ENCODE assay signal across 19 cellular contexts in the genomic region with DNA sequence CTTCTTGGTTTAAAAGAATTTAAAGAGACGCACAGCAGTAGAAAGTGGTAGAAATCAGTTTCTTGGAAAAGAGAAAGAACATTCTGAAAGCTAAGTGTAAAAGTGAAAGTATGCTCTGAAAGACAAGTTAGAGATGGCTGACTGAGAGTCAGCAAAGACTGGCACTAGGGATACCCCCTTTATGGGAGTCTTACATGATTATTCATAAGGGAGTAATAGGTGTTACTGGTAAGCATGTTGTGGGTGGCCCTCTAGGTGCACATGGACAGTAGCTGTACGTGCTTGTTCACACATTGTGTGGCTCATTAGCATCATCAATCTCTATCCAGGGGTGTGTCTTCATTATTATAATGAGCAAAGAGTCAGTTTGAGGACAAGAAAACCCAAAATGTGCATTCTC.
A peak's percentile ranks its signal among the peaks of the same experiment; 100 is the strongest.
DNase-seq lines count a peak whose midpoint lies in the region; ATAC-seq and TF ChIP-seq lines count a peak whose summit lies in the region.
"Had no signal": no experiment of that assay in that cellular context is flagged by ENCODE, and none has a peak within 500 bp of the region (broad histone marks: within the 10 kb centered on the region; RNA-seq: fewer than 3 reads in every experiment).

No MANE protein-coding gene starts in this region.

- H3K27ac ChIP-seq in PC-9 (no peak overlapping the region), hepatocyte (no peak overlapping the region)

- WGBS in hepatocyte (ENCODE audit: low lambda C conversion rate, missing lambda C conversion rate): 59% methylated on average over 2 of the region's 2 CpGs

- H3K4me3 ChIP-seq in PC-9 (no peak overlapping the region), hepatocyte (no peak overlapping the region)

- no peak overlapping the region for H3K27ac Mint-ChIP-seq in stimulated activated naive CD8-positive, alpha-beta T cell treated with anti-CD3 and anti-CD28 coated beads, Interleukin-15, amount 100 ng/mL, for 72 hours
- H3K27ac Mint-ChIP-seq: CD4-positive, CD25-positive, alpha-beta regulatory T cell; CD8-positive, alpha-beta memory T cell; IgD-negative memory B cell had no signal

- peaks cover 0 to 10% of the 10 kb centered on the region in 2 donors for H3K9me3 Mint-ChIP-seq in stimulated activated naive CD8-positive, alpha-beta T cell treated with anti-CD3 and anti-CD28 coated beads, Interleukin-15, amount 100 ng/mL, for 72 hours

- no peak overlapping the region for H3K4me3 Mint-ChIP-seq in stimulated activated naive CD8-positive, alpha-beta T cell treated with anti-CD3 and anti-CD28 coated beads, Interleukin-15, amount 100 ng/mL, for 72 hours
- H3K4me3 Mint-ChIP-seq: CD4-positive, CD25-positive, alpha-beta regulatory T cell; CD8-positive, alpha-beta memory T cell; IgD-negative memory B cell had no signal

- no TSS peak for BruUV-seq in PC-9 (replicated peaks; lab: Mats Ljungman, UMichigan)

- H4K20me1 ChIP-seq in PC-9 (ENCODE audit: insufficient read depth) (no peaks in the 10 kb centered on the region), hepatocyte (ENCODE audit: insufficient read depth, poor library complexity, severe bottlenecking) (no peaks in the 10 kb centered on the region)

- CTCF ChIA-PET in PC-9 (lab: Charles Lee): no interaction called here

- H3K9me2 ChIP-seq in PC-9 (ENCODE audit: insufficient read depth) (no peaks in the 10 kb centered on the region), hepatocyte (replicated peaks; ENCODE audit: insufficient read depth) (no peaks in the 10 kb centered on the region)

- ATAC-seq in stimulated activated naive CD8-positive, alpha-beta T cell treated with anti-CD3 and anti-CD28 coated beads, Interleukin-15, amount 100 ng/mL, for 72 hours: peak; percentile 52
- ATAC-seq in stimulated activated naive CD8-positive, alpha-beta T cell treated with anti-CD3 and anti-CD28 coated beads, Interleukin-15, Interleukin-2, amounts not matched to agents 100 U/mL and 50 U/mL, for 24 hours: no peak
- peak; percentile 54 for ATAC-seq in HG02610 (IDR thresholded peaks at IDR 0.05; ENCODE audit: unreplicated experiment)
- ATAC-seq in GM18867 (IDR thresholded peaks at IDR 0.05; ENCODE audit: unreplicated experiment): no peak
- ATAC-seq: HCT116, HepG2 had no signal

- peaks cover 6% of the 10 kb centered on the region for H3K4me1 Mint-ChIP-seq in stimulated activated naive CD8-positive, alpha-beta T cell treated with anti-CD3 and anti-CD28 coated beads, Interleukin-15, amount 100 ng/mL, for 72 hours
- H3K4me1 Mint-ChIP-seq: CD4-positive, CD25-positive, alpha-beta regulatory T cell; CD8-positive, alpha-beta memory T cell had no signal

- H3K27me3 Mint-ChIP-seq in stimulated activated naive CD8-positive, alpha-beta T cell treated with anti-CD3 and anti-CD28 coated beads, Interleukin-15, amount 100 ng/mL, for 72 hours: no peaks in the 10 kb centered on the region
- H3K27me3 Mint-ChIP-seq: CD4-positive, CD25-positive, alpha-beta regulatory T cell; CD8-positive, alpha-beta memory T cell; IgD-negative memory B cell had no signal

- no peak for DNase-seq in stimulated activated naive CD8-positive, alpha-beta T cell treated with anti-CD3 and anti-CD28 coated beads, Interleukin-15, amount 100 ng/mL, for 72 hours
- no peak for DNase-seq in stimulated activated naive CD8-positive, alpha-beta T cell treated with anti-CD3 and anti-CD28 coated beads, Interleukin-15, Interleukin-2, amounts not matched to agents 100 U/mL and 50 U/mL, for 24 hours
- DNase-seq in PC-9 (no peak), inferior parietal cortex (ENCODE audit: extremely low spot score) (no peak), hepatocyte (ENCODE audit: low spot score) (no peak)
- DNase-seq: ACHN; BE2C; C1 segment of cervical spinal cord; CD4-positive, CD25-positive, alpha-beta regulatory T cell; CD8-positive, alpha-beta memory T cell; COR-L47; GDM1; GOT3; H7 had no signal

- H3K4me2 ChIP-seq in PC-9 (peak overlapping the region; percentile 26), hepatocyte (no peak overlapping the region)

- no peaks in the 10 kb centered on the region for H3K27me3 ChIP-seq in PC-9 (ENCODE audit: insufficient read depth, low read depth)
- no peaks in the 10 kb centered on the region for H3K27me3 ChIP-seq in hepatocyte
- H3K27me3 ChIP-seq: BE2C had no signal

- intact Hi-C loops in PC-9 (cut with micrococcal nuclease; ENCODE audit: unreplicated experiment): no loop called here

- H3K36me3 ChIP-seq in PC-9 (ENCODE audit: low read depth) (no peaks in the 10 kb centered on the region), hepatocyte (replicated peaks; ENCODE audit: insufficient read depth, low read depth) (no peaks in the 10 kb centered on the region)
- H3K36me3 ChIP-seq: BE2C had no signal

- H3F3A ChIP-seq in PC-9 (ENCODE audit: insufficient read depth, low read depth): no peaks in the 10 kb centered on the region

- POLR2A ChIA-PET in PC-9 (lab: Charles Lee; ENCODE audit: unreplicated experiment): interaction anchor here (0.7 kb wide), 1 partner anchor 659 kb away, joined by 9 read pairs; no protein-coding TSS in a partner anchor

- H3K9me3 ChIP-seq in PC-9 (ENCODE audit: insufficient read depth, low read depth) (no peaks in the 10 kb centered on the region), hepatocyte (ENCODE audit: low read depth) (no peaks in the 10 kb centered on the region)
- H3K9me3 ChIP-seq: BE2C had no signal

- H3K4me1 ChIP-seq in PC-9 (replicated peaks; ENCODE audit: insufficient read depth): no peaks in the 10 kb centered on the region
- no peaks in the 10 kb centered on the region for H3K4me1 ChIP-seq in hepatocyte (ENCODE audit: insufficient read depth)
- H3K4me1 ChIP-seq: BE2C had no signal

- H3K79me2 ChIP-seq in PC-9 (ENCODE audit: low read depth) (no peaks in the 10 kb centered on the region), hepatocyte (no peaks in the 10 kb centered on the region)

- TF ChIP-seq CTCF in PC-9 (conservative IDR thresholded peaks at IDR 0.05) (no peak), hepatocyte (IDR thresholded peaks at IDR 0.05; ENCODE audit: poor library complexity) (no peak)

- H2AFZ ChIP-seq in PC-9 (peak overlapping the region; percentile 70; the same call in 1 of the 2 replicates), hepatocyte (no peak overlapping the region)

Comparison
In these comparisons a context has a peak if more than half of its experiments do, and no peak if none do; other contexts are left out.
1. ATAC-seq: peak in stimulated activated naive CD8-positive, alpha-beta T cell treated with anti-CD3 and anti-CD28 coated beads, Interleukin-15, amount 100 ng/mL, for 72 hours (single experiment) and HG02610 (single experiment); none in stimulated activated naive CD8-positive, alpha-beta T cell treated with anti-CD3 and anti-CD28 coated beads, Interleukin-15, Interleukin-2, amounts not matched to agents 100 U/mL and 50 U/mL, for 24 hours (single experiment) and GM18867 (single experiment).